ENCODE assay signal across 16 cellular contexts in the genomic region with DNA sequence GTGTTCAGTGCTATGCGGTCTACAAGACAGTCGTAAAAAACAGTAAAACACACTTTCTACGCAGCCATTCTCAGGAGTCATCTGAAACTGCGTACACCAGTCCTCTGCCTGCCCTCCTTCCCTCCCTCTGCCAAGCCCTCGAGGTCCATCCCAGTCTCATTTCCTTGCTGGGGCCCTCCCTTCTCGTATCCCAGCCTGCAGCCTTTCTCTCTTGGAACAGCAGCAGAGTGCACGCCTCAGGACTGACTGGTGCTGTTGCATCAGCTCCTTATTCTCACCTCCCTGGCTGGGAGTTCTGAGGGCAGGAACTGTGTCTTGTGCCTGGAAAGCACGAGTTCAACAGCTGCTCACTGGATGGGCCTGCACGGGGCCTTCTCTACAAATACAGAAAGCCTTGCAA. TPM values are rescaled to one million over a fixed set of nuclear protein-coding genes. Genes with fewer than 3 reads are reported as not detected.
A peak's percentile ranks its signal among the peaks of the same experiment; 100 is the strongest.
DNase-seq lines count a peak whose midpoint lies in the region.
"Had no signal": no experiment of that assay in that cellular context is flagged by ENCODE, and none has a peak within 500 bp of the region (broad histone marks: within the 10 kb centered on the region; RNA-seq: fewer than 3 reads in every experiment).

No MANE protein-coding gene starts in this region.

- peak; percentile 60 for DNase-seq in ELF-1 (ENCODE audit: low read depth, low spot score)
- peak; percentile 64 for DNase-seq in NCI-H460 (ENCODE audit: extremely low read depth, low read depth)
- DNase-seq in cerebellar cortex (ENCODE audit: low spot score), result peak; percentile 24
- peak; percentile 12 for DNase-seq in kidney tubule cell (ENCODE audit: low spot score)
- DNase-seq in NCI-H1105 treated with DMSO at 0.1 percent for 48 hours (lab: John Stamatoyannopoulos, UW), result no peak
- DNase-seq in occipital lobe (lab: John Stamatoyannopoulos, UW), result no peak
- DNase-seq in DMS114 treated with DMSO at 0.1 percent for 48 hours (lab: John Stamatoyannopoulos, UW; ENCODE audit: unreplicated experiment), result no peak
- DNase-seq in stimulated activated CD4-positive, alpha-beta T cell treated with anti-CD3 and anti-CD28 coated beads, Interleukin-15, amount 100 ng/mL, for 24 hours, result no peak
- DNase-seq: gastrocnemius medialis, GDM1, kidney, natural killer cell, NCI-H1417, NCI-H510A had no signal

RNA-seq across cellular contexts. Expression of gene FAHD1, which starts 12.5 kb away (rescaled TPM):
- 29.2 and 33.0 TPM in 2 replicates for total RNA-seq in NCI-H460 (2014; rRNA removed; shearing (Covaris generic))
- 35.3 and 57.2 TPM in 2 replicates for polyA plus RNA-seq in NCI-H460 (2014; cell fraction: nucleus; rRNA removed)
- total RNA-seq in occipital lobe, result 63.6 TPM

RNA-seq across cellular contexts. Expression of gene HAGH, which starts 12.9 kb away (rescaled TPM):
- 63.2 and 73.9 TPM in 2 replicates for total RNA-seq in NCI-H460 (2014; rRNA removed; shearing (Covaris generic))
- polyA plus RNA-seq in NCI-H460 (2014; cell fraction: nucleus; rRNA removed), result 88.8 and 144 TPM in 2 replicates
- total RNA-seq in occipital lobe, result 49.1 TPM

RNA-seq across cellular contexts. Expression of gene MEIOB, which starts 32.4 kb away (rescaled TPM):
- total RNA-seq in NCI-H460 (2014; rRNA removed; shearing (Covaris generic)), result 0.97 and 2.5 TPM in 2 replicates
- 2.8 and 3.6 TPM in 2 replicates for polyA plus RNA-seq in NCI-H460 (2014; cell fraction: nucleus; rRNA removed)
- total RNA-seq in occipital lobe, result not detected
- total RNA-seq: gastrocnemius medialis, natural killer cell, SJSA1 had no signal
- polyA plus RNA-seq: IgD-negative memory B cell had no signal

RNA-seq across cellular contexts. Expression of gene IGFALS, which starts 46.0 kb away (rescaled TPM):
- not detected in 2 replicates for total RNA-seq in NCI-H460 (2014; rRNA removed; shearing (Covaris generic))
- 0.17 and 0.62 TPM in 2 replicates for polyA plus RNA-seq in NCI-H460 (2014; cell fraction: nucleus; rRNA removed)
- not detected for total RNA-seq in occipital lobe
- total RNA-seq: SJSA1 had no signal
- polyA plus RNA-seq: IgD-negative memory B cell had no signal

RNA-seq across cellular contexts. Expression of gene NUBP2, which starts 56.8 kb away (rescaled TPM):
- 50.2 and 59.3 TPM in 2 replicates for total RNA-seq in NCI-H460 (2014; rRNA removed; shearing (Covaris generic))
- polyA plus RNA-seq in NCI-H460 (2014; cell fraction: nucleus; rRNA removed), result 205 and 332 TPM in 2 replicates
- 37.9 TPM for total RNA-seq in occipital lobe

Comparison
In these comparisons a context has a peak if more than half of its experiments do, and no peak if none do; other contexts are left out.
1. DNase-seq: peak in ELF-1 (single experiment), NCI-H460 (single experiment), cerebellar cortex (single experiment) and kidney tubule cell (single experiment); none in NCI-H1105 treated with DMSO at 0.1 percent for 48 hours (single experiment), occipital lobe (single experiment), DMS114 treated with DMSO at 0.1 percent for 48 hours (single experiment) and stimulated activated CD4-positive, alpha-beta T cell treated with anti-CD3 and anti-CD28 coated beads, Interleukin-15, amount 100 ng/mL, for 24 hours (single experiment).